In the genomic region with DNA sequence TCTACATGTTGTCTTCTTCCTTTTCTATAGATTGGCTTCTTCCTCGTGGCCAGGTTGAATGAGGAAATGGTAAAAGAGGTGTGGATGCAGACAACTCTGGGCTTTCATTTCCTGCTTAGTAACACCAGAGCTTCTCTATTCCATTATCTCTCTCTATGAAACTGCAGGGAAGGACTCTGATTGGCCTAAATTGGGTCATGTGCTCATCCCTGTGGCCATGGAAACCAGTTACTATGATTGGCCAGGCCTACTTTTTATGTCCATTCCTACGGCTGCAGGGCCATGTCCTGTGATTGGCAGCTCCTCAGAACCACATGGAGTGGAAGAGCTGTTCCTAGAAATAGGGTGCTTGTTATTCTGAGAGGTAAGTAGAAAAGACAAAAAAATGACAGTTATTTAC, we compare ENCODE assay signal across 1 cellular context.
A peak's percentile ranks its signal among the peaks of the same experiment; 100 is the strongest.
TF ChIP-seq lines count a peak whose summit lies in the region.

No MANE protein-coding gene starts in this region.

TF ChIP-seq in K562, 482 proteins besides CTCF, POLR2A, EP300 and RAD21 (continued from another document and continues in another):
- TF ChIP-seq, protein P1, sequence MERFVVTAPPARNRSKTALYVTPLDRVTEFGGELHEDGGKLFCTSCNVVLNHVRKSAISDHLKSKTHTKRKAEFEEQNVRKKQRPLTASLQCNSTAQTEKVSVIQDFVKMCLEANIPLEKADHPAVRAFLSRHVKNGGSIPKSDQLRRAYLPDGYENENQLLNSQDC (CRISPR knock-in tag; IDR thresholded peaks at IDR 0.05) = no peak
- TF ChIP-seq, protein P2, sequence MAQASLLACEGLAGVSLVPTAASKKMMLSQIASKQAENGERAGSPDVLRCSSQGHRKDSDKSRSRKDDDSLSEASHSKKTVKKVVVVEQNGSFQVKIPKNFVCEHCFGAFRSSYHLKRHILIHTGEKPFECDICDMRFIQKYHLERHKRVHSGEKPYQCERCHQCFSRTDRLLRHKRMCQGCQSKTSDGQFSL (CRISPR knock-in tag; IDR thresholded peaks at IDR 0.05) = no peak
- TF ChIP-seq, protein P2 (tag; IDR thresholded peaks at IDR 0.05) = no peak
- TF ChIP-seq ASH1L (IDR thresholded peaks at IDR 0.05; ENCODE audit: borderline replicate concordance, low read depth, partially characterized antibody) (no peak), MAZ (CRISPR knock-in tag; conservative IDR thresholded peaks at IDR 0.05 in 1 of 2, IDR thresholded peaks at IDR 0.05 in 1 of 2) (no peak), XRCC3 (IDR thresholded peaks at IDR 0.05) (no peak), KHSRP (IDR thresholded peaks at IDR 0.05) (no peak), CBX5 (IDR thresholded peaks at IDR 0.05; ENCODE audit: borderline replicate concordance, low read depth) (no peak), MED1 (CRISPR knock-in tag; IDR thresholded peaks at IDR 0.05; ENCODE audit: borderline replicate concordance) (no peak), SETDB1 (IDR thresholded peaks at IDR 0.05; ENCODE audit: low read length) (no peak), ZNF274 (IDR thresholded peaks at IDR 0.05; ENCODE audit: borderline replicate concordance, low read depth, low read length) (no peak), YY1 (IDR thresholded peaks at IDR 0.05; ENCODE audit: borderline replicate concordance in 1 of 3, control insufficient read depth in 1 of 3, extremely low read depth in 1 of 3, insufficient read depth in 3 of 3, insufficient read length in 1 of 3, insufficient replicate concordance in 2 of 3, low read depth in 1 of 3, low read length in 2 of 3) (no peak), LCOR (CRISPR knock-in tag; IDR thresholded peaks at IDR 0.05) (no peak), ZNF778 (CRISPR knock-in tag; IDR thresholded peaks at IDR 0.05) (no peak), SNRNP70 (optimal IDR thresholded peaks at IDR 0.05; ENCODE audit: low read depth, low read length) (no peak), ATF1 (CRISPR knock-in tag; IDR thresholded peaks at IDR 0.05) (no peak), ATF1 (tag; IDR thresholded peaks at IDR 0.05) (no peak), NFYB (IDR thresholded peaks at IDR 0.05; ENCODE audit: extremely low read depth, insufficient read length) (peak; percentile 27), CBX3 (IDR thresholded peaks at IDR 0.05; ENCODE audit: borderline replicate concordance in 1 of 2, low read length in 2 of 2) (no peak), CCNT2 (IDR thresholded peaks at IDR 0.05; ENCODE audit: borderline replicate concordance, extremely low read depth, insufficient read length, low read depth, low read length) (no peak), ARID2 (IDR thresholded peaks at IDR 0.05) (no peak), MECOM (CRISPR knock-in tag; IDR thresholded peaks at IDR 0.05) (no peak), ZBTB7A (IDR thresholded peaks at IDR 0.05; ENCODE audit: borderline replicate concordance, control insufficient read depth, low read depth, low read length) (no peak), ILF3 (IDR thresholded peaks at IDR 0.05; ENCODE audit: borderline replicate concordance) (no peak), RAD51 (IDR thresholded peaks at IDR 0.05; ENCODE audit: borderline replicate concordance, low read depth) (peak; percentile 60), ZFPM2 (CRISPR knock-in tag; IDR thresholded peaks at IDR 0.05) (no peak), STAT5B (CRISPR knock-in tag; IDR thresholded peaks at IDR 0.05) (no peak), GTF2A2 (tag; IDR thresholded peaks at IDR 0.05) (no peak), IFI16 (CRISPR knock-in tag; IDR thresholded peaks at IDR 0.05) (no peak), NELFE (IDR thresholded peaks at IDR 0.05; ENCODE audit: insufficient read depth, insufficient read length) (no peak), SLC30A9 (CRISPR knock-in tag; IDR thresholded peaks at IDR 0.05) (no peak), TEAD1 (CRISPR knock-in tag; IDR thresholded peaks at IDR 0.05) (no peak), ZSCAN29 (IDR thresholded peaks at IDR 0.05) (no peak), ZNF121 (CRISPR knock-in tag; conservative IDR thresholded peaks at IDR 0.05) (no peak), MEIS2 (IDR thresholded peaks at IDR 0.05; ENCODE audit: partially characterized antibody) (peak; percentile 17), RFX1 (IDR thresholded peaks at IDR 0.05) (peak; percentile 75), CBX2 (IDR thresholded peaks at IDR 0.05; ENCODE audit: insufficient read depth, low read length, poor library complexity, severe bottlenecking) (no peak), PCBP1 (IDR thresholded peaks at IDR 0.05; ENCODE audit: low read depth, low read length, poor library complexity, severe bottlenecking) (no peak), BHLHE40 (IDR thresholded peaks at IDR 0.05; ENCODE audit: low read length) (no peak)
- TF ChIP-seq, protein P3, sequence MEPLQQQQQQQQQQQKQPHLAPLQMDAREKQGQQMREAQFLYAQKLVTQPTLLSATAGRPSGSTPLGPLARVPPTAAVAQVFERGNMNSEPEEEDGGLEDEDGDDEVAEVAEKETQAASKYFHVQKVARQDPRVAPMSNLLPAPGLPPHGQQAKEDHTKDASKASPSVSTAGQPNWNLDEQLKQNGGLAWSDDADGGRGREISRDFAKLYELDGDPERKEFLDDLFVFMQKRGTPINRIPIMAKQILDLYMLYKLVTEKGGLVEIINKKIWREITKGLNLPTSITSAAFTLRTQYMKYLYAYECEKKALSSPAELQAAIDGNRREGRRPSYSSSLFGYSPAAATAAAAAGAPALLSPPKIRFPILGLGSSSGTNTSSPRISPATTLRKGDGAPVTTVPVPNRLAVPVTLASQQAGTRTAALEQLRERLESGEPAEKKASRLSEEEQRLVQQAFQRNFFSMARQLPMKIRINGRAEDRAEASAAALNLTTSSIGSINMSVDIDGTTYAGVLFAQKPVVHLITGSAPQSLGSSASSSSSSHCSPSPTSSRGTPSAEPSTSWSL (CRISPR knock-in tag; IDR thresholded peaks at IDR 0.05; ENCODE audit: borderline replicate concordance) = no peak
- TF ChIP-seq, protein P4, sequence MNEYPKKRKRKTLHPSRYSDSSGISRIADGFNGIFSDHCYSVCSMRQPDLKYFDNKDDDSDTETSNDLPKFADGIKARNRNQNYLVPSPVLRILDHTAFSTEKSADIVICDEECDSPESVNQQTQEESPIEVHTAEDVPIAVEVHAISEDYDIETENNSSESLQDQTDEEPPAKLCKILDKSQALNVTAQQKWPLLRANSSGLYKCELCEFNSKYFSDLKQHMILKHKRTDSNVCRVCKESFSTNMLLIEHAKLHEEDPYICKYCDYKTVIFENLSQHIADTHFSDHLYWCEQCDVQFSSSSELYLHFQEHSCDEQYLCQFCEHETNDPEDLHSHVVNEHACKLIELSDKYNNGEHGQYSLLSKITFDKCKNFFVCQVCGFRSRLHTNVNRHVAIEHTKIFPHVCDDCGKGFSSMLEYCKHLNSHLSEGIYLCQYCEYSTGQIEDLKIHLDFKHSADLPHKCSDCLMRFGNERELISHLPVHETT (CRISPR knock-in tag; conservative IDR thresholded peaks at IDR 0.05 in 1 of 2, IDR thresholded peaks at IDR 0.05 in 1 of 2) = no peak
- TF ChIP-seq, protein P5, sequence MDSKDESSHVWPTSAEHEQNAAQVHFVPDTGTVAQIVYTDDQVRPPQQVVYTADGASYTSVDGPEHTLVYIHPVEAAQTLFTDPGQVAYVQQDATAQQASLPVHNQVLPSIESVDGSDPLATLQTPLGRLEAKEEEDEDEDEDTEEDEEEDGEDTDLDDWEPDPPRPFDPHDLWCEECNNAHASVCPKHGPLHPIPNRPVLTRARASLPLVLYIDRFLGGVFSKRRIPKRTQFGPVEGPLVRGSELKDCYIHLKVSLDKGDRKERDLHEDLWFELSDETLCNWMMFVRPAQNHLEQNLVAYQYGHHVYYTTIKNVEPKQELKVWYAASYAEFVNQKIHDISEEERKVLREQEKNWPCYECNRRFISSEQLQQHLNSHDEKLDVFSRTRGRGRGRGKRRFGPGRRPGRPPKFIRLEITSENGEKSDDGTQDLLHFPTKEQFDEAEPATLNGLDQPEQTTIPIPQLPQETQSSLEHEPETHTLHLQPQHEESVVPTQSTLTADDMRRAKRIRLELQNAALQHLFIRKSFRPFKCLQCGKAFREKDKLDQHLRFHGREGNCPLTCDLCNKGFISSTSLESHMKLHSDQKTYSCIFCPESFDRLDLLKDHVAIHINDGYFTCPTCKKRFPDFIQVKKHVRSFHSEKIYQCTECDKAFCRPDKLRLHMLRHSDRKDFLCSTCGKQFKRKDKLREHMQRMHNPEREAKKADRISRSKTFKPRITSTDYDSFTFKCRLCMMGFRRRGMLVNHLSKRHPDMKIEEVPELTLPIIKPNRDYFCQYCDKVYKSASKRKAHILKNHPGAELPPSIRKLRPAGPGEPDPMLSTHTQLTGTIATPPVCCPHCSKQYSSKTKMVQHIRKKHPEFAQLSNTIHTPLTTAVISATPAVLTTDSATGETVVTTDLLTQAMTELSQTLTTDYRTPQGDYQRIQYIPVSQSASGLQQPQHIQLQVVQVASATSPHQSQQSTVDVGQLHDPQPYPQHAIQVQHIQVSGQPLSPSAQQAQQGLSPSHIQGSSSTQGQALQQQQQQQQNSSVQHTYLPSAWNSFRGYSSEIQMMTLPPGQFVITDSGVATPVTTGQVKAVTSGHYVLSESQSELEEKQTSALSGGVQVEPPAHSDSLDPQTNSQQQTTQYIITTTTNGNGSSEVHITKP (IDR thresholded peaks at IDR 0.05; ENCODE audit: partially characterized antibody) = no peak
- TF ChIP-seq, protein P6, sequence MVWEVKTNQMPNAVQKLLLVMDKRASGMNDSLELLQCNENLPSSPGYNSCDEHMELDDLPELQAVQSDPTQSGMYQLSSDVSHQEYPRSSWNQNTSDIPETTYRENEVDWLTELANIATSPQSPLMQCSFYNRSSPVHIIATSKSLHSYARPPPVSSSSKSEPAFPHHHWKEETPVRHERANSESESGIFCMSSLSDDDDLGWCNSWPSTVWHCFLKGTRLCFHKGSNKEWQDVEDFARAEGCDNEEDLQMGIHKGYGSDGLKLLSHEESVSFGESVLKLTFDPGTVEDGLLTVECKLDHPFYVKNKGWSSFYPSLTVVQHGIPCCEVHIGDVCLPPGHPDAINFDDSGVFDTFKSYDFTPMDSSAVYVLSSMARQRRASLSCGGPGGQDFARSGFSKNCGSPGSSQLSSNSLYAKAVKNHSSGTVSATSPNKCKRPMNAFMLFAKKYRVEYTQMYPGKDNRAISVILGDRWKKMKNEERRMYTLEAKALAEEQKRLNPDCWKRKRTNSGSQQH (CRISPR knock-in tag; IDR thresholded peaks at IDR 0.05) = no peak
- TF ChIP-seq, protein P7, sequence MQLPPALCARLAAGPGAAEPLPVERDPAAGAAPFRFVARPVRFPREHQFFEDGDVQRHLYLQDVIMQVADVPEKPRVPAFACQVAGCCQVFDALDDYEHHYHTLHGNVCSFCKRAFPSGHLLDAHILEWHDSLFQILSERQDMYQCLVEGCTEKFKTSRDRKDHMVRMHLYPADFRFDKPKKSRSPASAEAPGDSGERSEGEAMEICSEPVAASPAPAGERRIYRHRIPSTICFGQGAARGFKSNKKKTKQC (CRISPR knock-in tag; IDR thresholded peaks at IDR 0.05) = no peak
- TF ChIP-seq, protein P8, sequence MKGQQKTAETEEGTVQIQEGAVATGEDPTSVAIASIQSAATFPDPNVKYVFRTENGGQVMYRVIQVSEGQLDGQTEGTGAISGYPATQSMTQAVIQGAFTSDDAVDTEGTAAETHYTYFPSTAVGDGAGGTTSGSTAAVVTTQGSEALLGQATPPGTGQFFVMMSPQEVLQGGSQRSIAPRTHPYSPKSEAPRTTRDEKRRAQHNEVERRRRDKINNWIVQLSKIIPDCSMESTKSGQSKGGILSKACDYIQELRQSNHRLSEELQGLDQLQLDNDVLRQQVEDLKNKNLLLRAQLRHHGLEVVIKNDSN (CRISPR knock-in tag; IDR thresholded peaks at IDR 0.05) = peak; percentile 81
- TF ChIP-seq, protein P9, sequence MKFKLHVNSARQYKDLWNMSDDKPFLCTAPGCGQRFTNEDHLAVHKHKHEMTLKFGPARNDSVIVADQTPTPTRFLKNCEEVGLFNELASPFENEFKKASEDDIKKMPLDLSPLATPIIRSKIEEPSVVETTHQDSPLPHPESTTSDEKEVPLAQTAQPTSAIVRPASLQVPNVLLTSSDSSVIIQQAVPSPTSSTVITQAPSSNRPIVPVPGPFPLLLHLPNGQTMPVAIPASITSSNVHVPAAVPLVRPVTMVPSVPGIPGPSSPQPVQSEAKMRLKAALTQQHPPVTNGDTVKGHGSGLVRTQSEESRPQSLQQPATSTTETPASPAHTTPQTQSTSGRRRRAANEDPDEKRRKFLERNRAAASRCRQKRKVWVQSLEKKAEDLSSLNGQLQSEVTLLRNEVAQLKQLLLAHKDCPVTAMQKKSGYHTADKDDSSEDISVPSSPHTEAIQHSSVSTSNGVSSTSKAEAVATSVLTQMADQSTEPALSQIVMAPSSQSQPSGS (CRISPR knock-in tag; IDR thresholded peaks at IDR 0.05) = no peak
- TF ChIP-seq, protein P10, sequence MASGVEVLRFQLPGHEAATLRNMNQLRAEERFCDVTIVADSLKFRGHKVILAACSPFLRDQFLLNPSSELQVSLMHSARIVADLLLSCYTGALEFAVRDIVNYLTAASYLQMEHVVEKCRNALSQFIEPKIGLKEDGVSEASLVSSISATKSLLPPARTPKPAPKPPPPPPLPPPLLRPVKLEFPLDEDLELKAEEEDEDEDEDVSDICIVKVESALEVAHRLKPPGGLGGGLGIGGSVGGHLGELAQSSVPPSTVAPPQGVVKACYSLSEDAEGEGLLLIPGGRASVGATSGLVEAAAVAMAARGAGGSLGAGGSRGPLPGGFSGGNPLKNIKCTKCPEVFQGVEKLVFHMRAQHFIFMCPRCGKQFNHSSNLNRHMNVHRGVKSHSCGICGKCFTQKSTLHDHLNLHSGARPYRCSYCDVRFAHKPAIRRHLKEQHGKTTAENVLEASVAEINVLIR (CRISPR knock-in tag; IDR thresholded peaks at IDR 0.05) = no peak
- TF ChIP-seq, protein P11, sequence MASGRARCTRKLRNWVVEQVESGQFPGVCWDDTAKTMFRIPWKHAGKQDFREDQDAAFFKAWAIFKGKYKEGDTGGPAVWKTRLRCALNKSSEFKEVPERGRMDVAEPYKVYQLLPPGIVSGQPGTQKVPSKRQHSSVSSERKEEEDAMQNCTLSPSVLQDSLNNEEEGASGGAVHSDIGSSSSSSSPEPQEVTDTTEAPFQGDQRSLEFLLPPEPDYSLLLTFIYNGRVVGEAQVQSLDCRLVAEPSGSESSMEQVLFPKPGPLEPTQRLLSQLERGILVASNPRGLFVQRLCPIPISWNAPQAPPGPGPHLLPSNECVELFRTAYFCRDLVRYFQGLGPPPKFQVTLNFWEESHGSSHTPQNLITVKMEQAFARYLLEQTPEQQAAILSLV (tag; IDR thresholded peaks at IDR 0.05) = no peak
- TF ChIP-seq, protein P12, sequence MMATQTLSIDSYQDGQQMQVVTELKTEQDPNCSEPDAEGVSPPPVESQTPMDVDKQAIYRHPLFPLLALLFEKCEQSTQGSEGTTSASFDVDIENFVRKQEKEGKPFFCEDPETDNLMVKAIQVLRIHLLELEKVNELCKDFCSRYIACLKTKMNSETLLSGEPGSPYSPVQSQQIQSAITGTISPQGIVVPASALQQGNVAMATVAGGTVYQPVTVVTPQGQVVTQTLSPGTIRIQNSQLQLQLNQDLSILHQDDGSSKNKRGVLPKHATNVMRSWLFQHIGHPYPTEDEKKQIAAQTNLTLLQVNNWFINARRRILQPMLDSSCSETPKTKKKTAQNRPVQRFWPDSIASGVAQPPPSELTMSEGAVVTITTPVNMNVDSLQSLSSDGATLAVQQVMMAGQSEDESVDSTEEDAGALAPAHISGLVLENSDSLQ (IDR thresholded peaks at IDR 0.05) = peak; percentile 88
- TF ChIP-seq, protein P13, sequence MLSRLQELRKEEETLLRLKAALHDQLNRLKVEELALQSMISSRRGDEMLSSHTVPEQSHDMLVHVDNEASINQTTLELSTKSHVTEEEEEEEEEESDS (CRISPR knock-in tag; IDR thresholded peaks at IDR 0.05) = no peak
